ENCODE assay signal across 8 cellular contexts in genomic region chr1:23424171-23424959, GRCh38. TPM values are rescaled to one million over a fixed set of nuclear protein-coding genes. Genes with fewer than 3 reads are reported as not detected.
DNase-seq lines count a peak whose midpoint lies in the region; ATAC-seq and TF ChIP-seq lines count a peak whose summit lies in the region.

TSS of gene TCEA3 (minus strand) at chr1:23424748. CDS start at chr1:23424633, 115 bp downstream.

- intact Hi-C loops in esophagus squamous epithelium (cut with DNase I): no loop called here

- H3K4me3 ChIP-seq in esophagus squamous epithelium: peak within 1 kb of the TSS; percentile 48 to 74 (median 70)

- peak within 1 kb of the TSS; percentile 78 for H3K4me3 Mint-ChIP-seq in activated CD8-positive, alpha-beta T cell treated with anti-CD3 and anti-CD28 coated beads, Interleukin-2, amount 10 ng/mL, durations not matched to agents 7 days and 5 days
- H3K4me3 Mint-ChIP-seq in nephron progenitor cell: peak within 1 kb of the TSS; percentile 83

- H3K27me3 Mint-ChIP-seq in activated CD8-positive, alpha-beta T cell treated with anti-CD3 and anti-CD28 coated beads, Interleukin-2, amount 10 ng/mL, durations not matched to agents 7 days and 5 days (ENCODE audit: low read depth): peaks cover 28% of the 10 kb centered on the region
- peaks cover 59% of the 10 kb centered on the region for H3K27me3 Mint-ChIP-seq in nephron progenitor cell (ENCODE audit: low read depth, poor library complexity)

- H3K27me3 ChIP-seq in esophagus squamous epithelium: peaks cover 0 to 9% (median 0%) of the 10 kb centered on the region in 4 donors

- peak within 1 kb of the TSS; percentile 56 for H3K27ac Mint-ChIP-seq in activated CD8-positive, alpha-beta T cell treated with anti-CD3 and anti-CD28 coated beads, Interleukin-2, amount 10 ng/mL, durations not matched to agents 7 days and 5 days
- no peak within 1 kb of the TSS for H3K27ac Mint-ChIP-seq in nephron progenitor cell

- DNase-seq in HK-2 (ENCODE audit: unreplicated experiment) (peak; percentile 61), esophagus squamous epithelium (lab: John Stamatoyannopoulos, UW) (no peak), nephron progenitor cell (peak; percentile 44), amniotic stem cell (lab: John Stamatoyannopoulos, UW) (no peak)
- DNase-seq in activated CD8-positive, alpha-beta T cell treated with anti-CD3 and anti-CD28 coated beads, Interleukin-2, amount 10 ng/mL, durations not matched to agents 7 days and 5 days: peak; percentile 28

- peaks cover 23 to 43% (median 35%) of the 10 kb centered on the region in 3 donors for H3K4me1 ChIP-seq in esophagus squamous epithelium

- no peaks in the 10 kb centered on the region for H3K9me3 Mint-ChIP-seq in activated CD8-positive, alpha-beta T cell treated with anti-CD3 and anti-CD28 coated beads, Interleukin-2, amount 10 ng/mL, durations not matched to agents 7 days and 5 days (ENCODE audit: insufficient read depth)
- H3K9me3 Mint-ChIP-seq in nephron progenitor cell: peaks cover 4% of the 10 kb centered on the region

- no peaks in the 10 kb centered on the region for H3K36me3 Mint-ChIP-seq in activated CD8-positive, alpha-beta T cell treated with anti-CD3 and anti-CD28 coated beads, Interleukin-2, amount 10 ng/mL, durations not matched to agents 7 days and 5 days (ENCODE audit: low read depth)
- peaks cover 23% of the 10 kb centered on the region for H3K36me3 Mint-ChIP-seq in nephron progenitor cell (ENCODE audit: low read depth)

- CTCF ChIA-PET in activated CD8-positive, alpha-beta T cell treated with anti-CD3 and anti-CD28 coated beads, Interleukin-2, amount 10 ng/mL, durations not matched to agents 7 days and 5 days (lab: Charles Lee): interaction anchor here (3.2 kb wide), 1 partner anchor 20 kb away, joined by 21 read pairs; no protein-coding TSS in a partner anchor

- H3K4me1 Mint-ChIP-seq in activated CD8-positive, alpha-beta T cell treated with anti-CD3 and anti-CD28 coated beads, Interleukin-2, amount 10 ng/mL, durations not matched to agents 7 days and 5 days (ENCODE audit: low read depth): peaks cover 39% of the 10 kb centered on the region
- peaks cover 27% of the 10 kb centered on the region for H3K4me1 Mint-ChIP-seq in nephron progenitor cell

- H3K36me3 ChIP-seq in esophagus squamous epithelium: peaks cover 0 to 19% (median 0%) of the 10 kb centered on the region in 3 donors

- no peaks in the 10 kb centered on the region for H3K9me3 ChIP-seq in esophagus squamous epithelium

- no peak for TF ChIP-seq CTCF in esophagus squamous epithelium (IDR thresholded peaks at IDR 0.05)
- no peak for TF ChIP-seq CTCF in nephron progenitor cell (IDR thresholded peaks at IDR 0.05)

- peak within 1 kb of the TSS; percentile 75 to 88 (median 80) for H3K27ac ChIP-seq in esophagus squamous epithelium

- WGBS in esophagus squamous epithelium, 2 donors: 0 to 3% methylated on average over 2 to 24 of the region's 72 CpGs

- TF ChIP-seq POLR2A in esophagus squamous epithelium (IDR thresholded peaks at IDR 0.05): no peak

- POLR2A ChIA-PET in activated CD8-positive, alpha-beta T cell treated with anti-CD3 and anti-CD28 coated beads, Interleukin-2, amount 10 ng/mL, durations not matched to agents 7 days and 5 days (lab: Charles Lee): interaction anchor here (0.6 kb wide), 1 partner anchor 15 kb away, joined by 5 read pairs; no protein-coding TSS in a partner anchor

- ATAC-seq in activated CD8-positive, alpha-beta T cell treated with anti-CD3 and anti-CD28 coated beads, Interleukin-2, amount 10 ng/mL, durations not matched to agents 7 days and 5 days: peak; percentile 29
- ATAC-seq in GM21723 (IDR thresholded peaks at IDR 0.05; ENCODE audit: unreplicated experiment) (no peak), GM21390 (IDR thresholded peaks at IDR 0.05; ENCODE audit: unreplicated experiment) (no peak), HG02970 (IDR thresholded peaks at IDR 0.05; ENCODE audit: low FRiP score, unreplicated experiment) (no peak)

RNA-seq across cellular contexts. Expression of gene TCEA3, which starts in this region (rescaled TPM):
- 10 to 100 TPM; 11.4 to 12.1 TPM for total RNA-seq in activated CD8-positive, alpha-beta T cell treated with anti-CD3 and anti-CD28 coated beads, Interleukin-2, amount 10 ng/mL, durations not matched to agents 7 days and 5 days
- total RNA-seq in esophagus squamous epithelium: 10 to 100 TPM in 3 of 4 donors, 1 to 10 TPM in 1; 9.1 to 30.7 (median 25.1) TPM

Comparison
In these comparisons a context has a peak if more than half of its experiments do, and no peak if none do; other contexts are left out.
1. DNase-seq: peak in HK-2 (single experiment), activated CD8-positive, alpha-beta T cell treated with anti-CD3 and anti-CD28 coated beads, Interleukin-2, amount 10 ng/mL, durations not matched to agents 7 days and 5 days (single experiment) and nephron progenitor cell (single experiment); none in esophagus squamous epithelium (single experiment) and amniotic stem cell (single experiment).